In the genomic region with DNA sequence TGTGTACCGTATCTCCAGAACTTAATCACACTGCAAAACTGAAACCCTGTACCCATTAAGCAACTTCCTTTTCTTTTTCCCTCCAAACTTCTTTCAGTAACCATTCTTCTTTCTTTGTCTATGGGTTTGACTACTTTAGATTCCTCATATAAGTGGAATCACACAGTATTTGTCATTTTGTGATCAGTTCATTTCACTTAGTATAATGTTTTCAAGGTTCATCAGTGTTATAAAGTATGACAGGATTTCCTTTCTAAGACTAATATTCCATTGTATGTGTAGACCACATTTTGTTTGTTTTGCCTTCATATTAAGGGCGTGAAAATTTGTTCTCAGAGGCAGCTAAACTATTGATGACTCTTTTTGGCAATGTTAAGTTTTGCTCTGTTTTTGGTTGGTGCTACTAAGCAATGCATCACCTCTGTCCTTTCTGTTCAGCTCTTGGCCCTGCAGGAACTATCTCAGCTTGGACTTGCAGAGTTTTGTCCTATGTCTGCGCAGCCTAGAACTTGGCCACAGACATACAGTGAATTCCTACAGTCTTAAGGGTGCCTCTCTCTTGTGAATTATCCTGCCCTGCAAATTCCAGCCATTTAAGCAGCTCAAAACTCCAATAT, we compare ENCODE assay signal across 18 cellular contexts. TPM values are rescaled to one million over a fixed set of nuclear protein-coding genes. Genes with fewer than 3 reads are reported as not detected.
A peak's percentile ranks its signal among the peaks of the same experiment; 100 is the strongest.
DNase-seq lines count a peak whose midpoint lies in the region; ATAC-seq, FAIRE-seq and TF ChIP-seq lines count a peak whose summit lies in the region.
"Had no signal": no experiment of that assay in that cellular context is flagged by ENCODE, and none has a peak within 500 bp of the region (broad histone marks: within the 10 kb centered on the region; RNA-seq: fewer than 3 reads in every experiment).

No MANE protein-coding gene starts in this region.

- H3K4me3 Mint-ChIP-seq in CD14-positive monocyte: peak overlapping the region in 1 of 2 donors; percentile 68
- peak overlapping the region; percentile 61 for H3K4me3 Mint-ChIP-seq in CD4-positive, alpha-beta T cell
- H3K4me3 Mint-ChIP-seq in T-cell: peak overlapping the region; percentile 0 to 58 (median 52)
- H3K4me3 Mint-ChIP-seq: GM23338, neural progenitor cell, WTC11 had no signal

- H3K36me3 Mint-ChIP-seq in CD14-positive monocyte (no peaks in the 10 kb centered on the region), T-cell (peaks cover 9% of the 10 kb centered on the region)
- H3K36me3 Mint-ChIP-seq in CD4-positive, alpha-beta T cell (ENCODE audit: low read depth): peaks cover 32% of the 10 kb centered on the region
- H3K36me3 Mint-ChIP-seq: neural progenitor cell, WTC11 had no signal

- ATAC-seq in CD4-positive, alpha-beta T cell (ENCODE audit: poor library complexity): peak; percentile 22
- peak; percentile 18 to 43 (median 26) for ATAC-seq in T-cell (replicated peaks in 1 of 4)
- ATAC-seq in HG03378 (IDR thresholded peaks at IDR 0.05; ENCODE audit: unreplicated experiment): no peak
- no peak for ATAC-seq in activated CD4-positive, CD25-positive, alpha-beta regulatory T cell treated with anti-CD3 and anti-CD28 coated beads, Interleukin-2, amount 50 U/mL, for 24 hours
- ATAC-seq: GM23338, psoas muscle, WTC11 had no signal

- H3K9me3 Mint-ChIP-seq in CD14-positive monocyte (peaks cover 0 to 3% (median 1%) of the 10 kb centered on the region in 7 donors), T-cell (peaks cover 0 to 10% (median 0%) of the 10 kb centered on the region in 3 donors)
- peaks cover 5% of the 10 kb centered on the region for H3K9me3 Mint-ChIP-seq in CD4-positive, alpha-beta T cell
- H3K9me3 Mint-ChIP-seq: GM23338, neural progenitor cell, WTC11 had no signal

- H3K4me3 ChIP-seq in effector memory CD4-positive, alpha-beta T cell (ENCODE audit: insufficient read depth, low read depth, low read length, poor library complexity, severe bottlenecking): no peak overlapping the region
- H3K4me3 ChIP-seq: GM23338, hepatocyte, neural progenitor cell, psoas muscle, smooth muscle cell, tibial nerve had no signal

- intact Hi-C loops in CD14-positive monocyte (cut with micrococcal nuclease): no loop called here
- intact Hi-C loops in CD4-positive, alpha-beta T cell (cut with DNase I, micrococcal nuclease): loop anchor here in 1 of 2 experiments (5.0 kb wide), 1 partner anchor 35 kb away; no protein-coding TSS in a partner anchor

- no peak overlapping the region for H3K27ac ChIP-seq in CD4-positive, alpha-beta T cell (ENCODE audit: low read depth, low read length)
- H3K27ac ChIP-seq in effector memory CD4-positive, alpha-beta T cell (ENCODE audit: insufficient read depth, low read length, poor library complexity, severe bottlenecking): peak overlapping the region; percentile 34
- H3K27ac ChIP-seq: hepatocyte, neural progenitor cell, psoas muscle, tibial nerve had no signal

- no peak for DNase-seq in CD14-positive monocyte (ENCODE audit: low spot score)
- no peak for DNase-seq in CD4-positive, alpha-beta T cell
- DNase-seq in T-cell: no peak
- DNase-seq in effector memory CD4-positive, alpha-beta T cell: no peak
- DNase-seq in frontal cortex (ENCODE audit: low spot score in 2 of 2): no peak
- DNase-seq: amygdala, mesendoderm, NCI-H1105 treated with DMSO at 0.1 percent for 48 hours, NCI-H774, psoas muscle had no signal

- no peak for TF ChIP-seq CTCF in CD14-positive monocyte (IDR thresholded peaks at IDR 0.05)
- no peak for TF ChIP-seq CTCF in CD4-positive, alpha-beta T cell (IDR thresholded peaks at IDR 0.05)

- CTCF ChIA-PET in CD4-positive, alpha-beta T cell (lab: Charles Lee): interaction anchor here (1.0 kb wide), 1 partner anchor 38 kb away, joined by 5 read pairs; the partner anchor contains the start of gene M6PR
- CTCF ChIA-PET in T-cell (lab: Charles Lee): interaction anchor here (0.6 to 1.2 kb wide), 5 partner anchors 13 to 305 kb away, joined by 3 to 4 read pairs (median 3); no protein-coding TSS in a partner anchor

- H3K27ac Mint-ChIP-seq in CD14-positive monocyte (peak overlapping the region in 4 of 7 donors; percentile 21 to 51 (median 34)), T-cell (peak overlapping the region; percentile 90 to 93)
- peak overlapping the region; percentile 63 for H3K27ac Mint-ChIP-seq in CD4-positive, alpha-beta T cell
- H3K27ac Mint-ChIP-seq: GM23338, neural progenitor cell, WTC11 had no signal

- H3K36me3 ChIP-seq in effector memory CD4-positive, alpha-beta T cell (ENCODE audit: control insufficient read depth, insufficient read depth, low read length): no peaks in the 10 kb centered on the region
- H3K36me3 ChIP-seq: neural progenitor cell, tibial nerve had no signal

- no peaks in the 10 kb centered on the region for H3K27me3 ChIP-seq in CD4-positive, alpha-beta T cell (ENCODE audit: control insufficient read depth, insufficient read depth, low read length)
- no peaks in the 10 kb centered on the region for H3K27me3 ChIP-seq in effector memory CD4-positive, alpha-beta T cell (replicated peaks; ENCODE audit: control insufficient read depth, insufficient read depth, low read length, poor library complexity, severe bottlenecking)
- H3K27me3 ChIP-seq: hepatocyte, neural progenitor cell, tibial nerve had no signal

- peaks cover 17% of the 10 kb centered on the region for H3K4me1 ChIP-seq in effector memory CD4-positive, alpha-beta T cell (ENCODE audit: control insufficient read depth, insufficient read depth, low read length, poor library complexity, severe bottlenecking)
- H3K4me1 ChIP-seq: neural progenitor cell, psoas muscle had no signal

- POLR2A ChIA-PET in CD4-positive, alpha-beta T cell (lab: Charles Lee): interaction anchor here (0.7 kb wide), 1 partner anchor 28 kb away, joined by 3 read pairs; no protein-coding TSS in a partner anchor
- POLR2A ChIA-PET in T-cell (lab: Charles Lee): interaction anchor here in 1 of 2 donors (0.7 to 0.9 kb wide), 2 partner anchors 13 to 53 kb away, joined by 3 to 4 read pairs; no protein-coding TSS in a partner anchor

- peaks cover 0 to 4% (median 1%) of the 10 kb centered on the region in 3 donors for H3K27me3 Mint-ChIP-seq in CD14-positive monocyte (ENCODE audit: low read depth in 3 of 3)
- no peaks in the 10 kb centered on the region for H3K27me3 Mint-ChIP-seq in CD4-positive, alpha-beta T cell
- no peaks in the 10 kb centered on the region for H3K27me3 Mint-ChIP-seq in T-cell

- H3K4me1 Mint-ChIP-seq in CD14-positive monocyte (peaks cover 51% of the 10 kb centered on the region), T-cell (peaks cover 49 to 66% (median 57%) of the 10 kb centered on the region in 3 donors)
- peaks cover 59% of the 10 kb centered on the region for H3K4me1 Mint-ChIP-seq in CD4-positive, alpha-beta T cell (ENCODE audit: low read depth)
- H3K4me1 Mint-ChIP-seq: GM23338, neural progenitor cell, WTC11 had no signal

- no peaks in the 10 kb centered on the region for H3K9me3 ChIP-seq in CD4-positive, alpha-beta T cell (ENCODE audit: control insufficient read depth, low read length)
- H3K9me3 ChIP-seq in effector memory CD4-positive, alpha-beta T cell (ENCODE audit: control insufficient read depth, low read length): no peaks in the 10 kb centered on the region
- H3K9me3 ChIP-seq: psoas muscle, tibial nerve had no signal

- FAIRE-seq in frontal cortex (lab: Jason Lieb, UNC): no peak

RNA-seq across cellular contexts. Expression of gene KLRG1, which starts 1.6 kb away (rescaled TPM):
- polyA plus RNA-seq in CD14-positive monocyte: 1 to 10 TPM; 2.3 to 3.4 TPM
- total RNA-seq in CD4-positive, alpha-beta T cell: 10 to 100 TPM in 1 of 2 experiments, 1 to 10 TPM in 1; 8.4 to 10.5 TPM
- total RNA-seq in T-cell (10 to 100 TPM; 11.9 to 80.4 (median 28.0) TPM), frontal cortex (8.6 TPM)
- polyA plus RNA-seq: smooth muscle cell had no signal

RNA-seq across cellular contexts. Expression of gene M6PR, which starts 38.3 kb away (rescaled TPM):
- 100 to 1,000 TPM; 268 to 285 TPM for polyA plus RNA-seq in CD14-positive monocyte
- 10 to 100 TPM; 53.4 to 55.8 TPM for total RNA-seq in CD4-positive, alpha-beta T cell
- total RNA-seq in T-cell (100 to 1,000 TPM; 162 to 189 (median 187) TPM), frontal cortex (97.4 TPM)

Comparison
In these comparisons a context has a peak if more than half of its experiments do, and no peak if none do; other contexts are left out.
1. H3K27ac Mint-ChIP-seq: peak in every context shown above with its lines; median percentile 92 in T-cell; 63 in CD4-positive, alpha-beta T cell; 34 in CD14-positive monocyte.
2. ATAC-seq: peak in CD4-positive, alpha-beta T cell (single experiment) and T-cell (4 of 4); none in HG03378 (single experiment) and activated CD4-positive, CD25-positive, alpha-beta regulatory T cell treated with anti-CD3 and anti-CD28 coated beads, Interleukin-2, amount 50 U/mL, for 24 hours (0 of 2).